ENCODE assay signal across 15 cellular contexts in genomic region chr4:87304659-87305277, GRCh38. TPM values are rescaled to one million over a fixed set of nuclear protein-coding genes. Genes with fewer than 3 reads are reported as not detected.
DNase-seq lines count a peak whose midpoint lies in the region; ATAC-seq, FAIRE-seq and TF ChIP-seq lines count a peak whose summit lies in the region.
"Had no signal": no experiment of that assay in that cellular context is flagged by ENCODE, and none has a peak within 500 bp of the region (broad histone marks: within the 10 kb centered on the region; RNA-seq: fewer than 3 reads in every experiment).

No MANE protein-coding gene starts in this region.

- no peaks in the 10 kb centered on the region for H3K79me2 ChIP-seq in keratinocyte (ENCODE audit: control insufficient read depth, insufficient read depth, low read length)

- peak overlapping the region; percentile 71 for H3K27ac ChIP-seq in VCaP
- H3K27ac ChIP-seq in keratinocyte (ENCODE audit: control insufficient read depth, insufficient read depth, low read length): no peak overlapping the region
- H3K27ac ChIP-seq in right atrium auricular region: no peak overlapping the region
- H3K27ac ChIP-seq: neutrophil, tibial nerve had no signal

- H3K4me1 ChIP-seq in keratinocyte (ENCODE audit: control insufficient read depth, extremely low read depth, insufficient read depth, low read length) (peaks cover 10% of the 10 kb centered on the region), right atrium auricular region (no peaks in the 10 kb centered on the region)
- H3K4me1 ChIP-seq: tibial nerve had no signal

- H3K9me3 ChIP-seq in keratinocyte (ENCODE audit: control insufficient read depth, low read depth, low read length) (no peaks in the 10 kb centered on the region), right atrium auricular region (no peaks in the 10 kb centered on the region)
- H3K9me3 ChIP-seq: neutrophil, tibial nerve had no signal

- H3K27me3 ChIP-seq in keratinocyte (ENCODE audit: control insufficient read depth, extremely low read depth, insufficient read depth, low read length) (no peaks in the 10 kb centered on the region), right atrium auricular region (no peaks in the 10 kb centered on the region)
- H3K27me3 ChIP-seq: neutrophil, tibial nerve had no signal

- peak overlapping the region in 2 of 3 experiments; percentile 62 to 73 for H3K4me3 ChIP-seq in keratinocyte (ENCODE audit: control insufficient read depth in 2 of 3, extremely low read depth in 1 of 3, insufficient read depth in 2 of 3, low read depth in 1 of 3, low read length in 3 of 3)
- no peak overlapping the region for H3K4me3 ChIP-seq in right atrium auricular region
- H3K4me3 ChIP-seq: tibial nerve had no signal

- FAIRE-seq in keratinocyte (lab: Jason Lieb, UNC): peak; percentile 68

- TF ChIP-seq CTCF in VCaP (conservative IDR thresholded peaks at IDR 0.05) (no peak), keratinocyte (optimal IDR thresholded peaks at IDR 0.05 in 1 of 3, IDR thresholded peaks at IDR 0.05 in 1 of 3, conservative IDR thresholded peaks at IDR 0.05 in 1 of 3; ENCODE audit: extremely low read depth in 1 of 3, insufficient read depth in 2 of 3, low read length in 3 of 3) (no peak), right atrium auricular region (IDR thresholded peaks at IDR 0.05) (no peak)

- peak overlapping the region; percentile 78 for H2AFZ ChIP-seq in keratinocyte (ENCODE audit: control insufficient read depth, low read length)

- H3K9me1 ChIP-seq in keratinocyte (ENCODE audit: control insufficient read depth, extremely low read depth, insufficient read depth, low read length): no peaks in the 10 kb centered on the region

- no peak overlapping the region for H3K9ac ChIP-seq in keratinocyte (ENCODE audit: control insufficient read depth, extremely low read depth, insufficient read depth, low read length)

- no peaks in the 10 kb centered on the region for H3K36me3 ChIP-seq in keratinocyte (ENCODE audit: control insufficient read depth in 2 of 2, extremely low read depth in 1 of 2, insufficient read depth in 2 of 2, low read length in 2 of 2)
- H3K36me3 ChIP-seq in right atrium auricular region: no peaks in the 10 kb centered on the region
- H3K36me3 ChIP-seq: neutrophil had no signal

- H4K20me1 ChIP-seq in keratinocyte (ENCODE audit: control insufficient read depth, extremely low read depth, insufficient read depth, low read length): no peaks in the 10 kb centered on the region

- DNase-seq in SIG-M5 treated with dmso at 0.1 percent for 504 hours (lab: John Stamatoyannopoulos, UW; ENCODE audit: unreplicated experiment) (peak; percentile 65), SIG-M5 (lab: John Stamatoyannopoulos, UW) (no peak), keratinocyte (ENCODE audit: low read depth, low spot score) (no peak), hypothalamus (lab: John Stamatoyannopoulos, UW) (no peak), right atrium auricular region (ENCODE audit: low spot score) (no peak), NCI-H1694 (lab: John Stamatoyannopoulos, UW) (no peak)
- DNase-seq: activated B cell treated with CpG ODN at 0.5 μM for 24 hours; amygdala; left ventricle myocardium superior; NCI-H146; NK-92 treated with Interleukin-12 subunit alpha and Interleukin-12 subunit beta, amount 100 ng/mL, for 24 hours had no signal

- no peak for ATAC-seq in HG03439 (IDR thresholded peaks at IDR 0.05; ENCODE audit: unreplicated experiment)
- ATAC-seq: left ventricle myocardium superior had no signal

- peak overlapping the region; percentile 86 for H3K4me2 ChIP-seq in keratinocyte (ENCODE audit: control insufficient read depth, extremely low read depth, insufficient read depth, low read depth, low read length)

- dilution Hi-C loops in keratinocyte (cut with MboI; ENCODE audit: extremely low pct_ligation_motif_present, low sequenced_read_pairs): no loop called here

RNA-seq across cellular contexts. Expression of gene HSD17B13, which starts 17.9 kb away (rescaled TPM):
- not detected in 3 replicates for polyA plus RNA-seq in keratinocyte
- not detected for polyA plus RNA-seq in keratinocyte (2011; ENCODE audit: low read depth)
- not detected in 2 replicates for polyA plus RNA-seq in keratinocyte (2011; cell fraction: cytosol; rRNA removed)
- polyA plus RNA-seq in keratinocyte (2011; cell fraction: nucleus; rRNA removed): 0.08 TPM in 1 of 2 replicates, not detected in the other
- not detected in 2 replicates for polyA plus RNA-seq in keratinocyte (2012; ENCODE audit: low replicate concordance)
- 0.10 TPM in 1 of 3 replicates, not detected in the others for polyA minus RNA-seq in keratinocyte
- polyA minus RNA-seq in keratinocyte (2011; cell fraction: cytosol; rRNA and poly(A)+ RNA removed): not detected
- not detected in 2 replicates for polyA minus RNA-seq in keratinocyte (2011; cell fraction: nucleus; rRNA and poly(A)+ RNA removed)
- total RNA-seq in right atrium auricular region: not detected

Comparison
In these comparisons a context has a peak if more than half of its experiments do, and no peak if none do; other contexts are left out.
1. H3K4me3 ChIP-seq: peak in keratinocyte (2 of 3); none in right atrium auricular region (0 of 2).